ENCODE assay signal across 8 cellular contexts in genomic region chr14:68795602-68796417, GRCh38. TPM values are rescaled to one million over a fixed set of nuclear protein-coding genes. Genes with fewer than 3 reads are reported as not detected.
DNase-seq lines count a peak whose midpoint lies in the region; ATAC-seq and TF ChIP-seq lines count a peak whose summit lies in the region.

No MANE protein-coding gene starts in this region.

- H3K4me1 ChIP-seq in fibroblast of lung (ENCODE audit: control insufficient read depth, extremely low read depth, insufficient read depth, low read length): peaks cover 6% of the 10 kb centered on the region
- H3K4me1 ChIP-seq in subcutaneous abdominal adipose tissue (ENCODE audit: control insufficient read depth in 5 of 5, insufficient read depth in 5 of 5, low read length in 5 of 5): peaks cover 4 to 25% (median 21%) of the 10 kb centered on the region in 5 donors

- H3K9ac ChIP-seq in fibroblast of lung (ENCODE audit: insufficient read depth, low read length) (peak overlapping the region; percentile 97), subcutaneous abdominal adipose tissue (ENCODE audit: low read length in 5 of 5) (peak overlapping the region; percentile 87 to 99 (median 99))

- H3K4me3 Mint-ChIP-seq in activated T-helper 1 cell treated with anti-CD3 and anti-CD28 coated beads, Interleukin-12 subunit alpha, Interleukin-12 subunit beta, Interleukin-2, Interleukin-4 antibody, amounts not matched to agents 30 ng/mL and 10 ng/mL and 1 ng/mL, durations not matched to agents 14 hours and 24 hours and 36 hours: peak overlapping the region; percentile 84
- H3K4me3 Mint-ChIP-seq in natural killer cell treated with Interleukin-12 subunit alpha and Interleukin-12 subunit beta and Interleukin-15 and Interleukin-18, amount 100 ng/mL, for 72 hours: peak overlapping the region; percentile 84

- peak; percentile 67 for DNase-seq in AG08395 (ENCODE audit: low spot score)
- peak; percentile 32 for DNase-seq in NOMO-1 treated with DMSO at 0.1 percent for 48 hours (lab: John Stamatoyannopoulos, UW; ENCODE audit: unreplicated experiment)
- DNase-seq in activated T-helper 1 cell treated with anti-CD3 and anti-CD28 coated beads, Interleukin-12 subunit alpha, Interleukin-12 subunit beta, Interleukin-2, Interleukin-4 antibody, amounts not matched to agents 30 ng/mL and 10 ng/mL and 1 ng/mL, durations not matched to agents 14 hours and 24 hours and 36 hours (ENCODE audit: low spot score): peak; percentile 80
- peak; percentile 79 for DNase-seq in fibroblast of lung (ENCODE audit: low read depth in 2 of 2)
- peak; percentile 84 for DNase-seq in natural killer cell treated with Interleukin-12 subunit alpha and Interleukin-12 subunit beta and Interleukin-15 and Interleukin-18, amount 100 ng/mL, for 72 hours (ENCODE audit: low spot score)

- H3K27me3 ChIP-seq in fibroblast of lung (ENCODE audit: control insufficient read depth, insufficient read depth, low read length) (no peaks in the 10 kb centered on the region), subcutaneous abdominal adipose tissue (ENCODE audit: control insufficient read depth in 5 of 5, insufficient read depth in 4 of 5, low read length in 5 of 5) (no peaks in the 10 kb centered on the region)

- H3K36me3 Mint-ChIP-seq in activated T-helper 1 cell treated with anti-CD3 and anti-CD28 coated beads, Interleukin-12 subunit alpha, Interleukin-12 subunit beta, Interleukin-2, Interleukin-4 antibody, amounts not matched to agents 30 ng/mL and 10 ng/mL and 1 ng/mL, durations not matched to agents 14 hours and 24 hours and 36 hours (ENCODE audit: low read depth): peaks cover 12% of the 10 kb centered on the region
- no peaks in the 10 kb centered on the region for H3K36me3 Mint-ChIP-seq in natural killer cell treated with Interleukin-12 subunit alpha and Interleukin-12 subunit beta and Interleukin-15 and Interleukin-18, amount 100 ng/mL, for 72 hours

- peak; percentile 52 to 54 for TF ChIP-seq CTCF in fibroblast of lung (conservative IDR thresholded peaks at IDR 0.05 in 1 of 2, IDR thresholded peaks at IDR 0.05 in 1 of 2; ENCODE audit: low read depth in 1 of 2, low read length in 2 of 2)

- H3K4me3 ChIP-seq in fibroblast of lung (replicated peaks in 1 of 4; ENCODE audit: control extremely low read depth in 1 of 4, insufficient read depth in 1 of 4, low read depth in 3 of 4, low read length in 4 of 4): peak overlapping the region; percentile 47 to 100 (median 63)
- H3K4me3 ChIP-seq in subcutaneous abdominal adipose tissue (ENCODE audit: low read depth in 1 of 5, low read length in 5 of 5): peak overlapping the region; percentile 73 to 100 (median 88)

- H3K9me3 ChIP-seq in fibroblast of lung (ENCODE audit: control insufficient read depth, insufficient read depth, low read depth, low read length) (no peaks in the 10 kb centered on the region), subcutaneous abdominal adipose tissue (ENCODE audit: control insufficient read depth in 5 of 5, low read length in 5 of 5) (no peaks in the 10 kb centered on the region)

- ATAC-seq in GM18517 (IDR thresholded peaks at IDR 0.05; ENCODE audit: unreplicated experiment) (peak; percentile 32), HG03039 (IDR thresholded peaks at IDR 0.05; ENCODE audit: unreplicated experiment) (peak; percentile 38)
- peak; percentile 68 to 75 for ATAC-seq in natural killer cell treated with Interleukin-12 subunit alpha and Interleukin-12 subunit beta and Interleukin-15 and Interleukin-18, amount 100 ng/mL, for 72 hours

- H3K27me3 Mint-ChIP-seq in activated T-helper 1 cell treated with anti-CD3 and anti-CD28 coated beads, Interleukin-12 subunit alpha, Interleukin-12 subunit beta, Interleukin-2, Interleukin-4 antibody, amounts not matched to agents 30 ng/mL and 10 ng/mL and 1 ng/mL, durations not matched to agents 14 hours and 24 hours and 36 hours (ENCODE audit: insufficient read depth): no peaks in the 10 kb centered on the region
- H3K27me3 Mint-ChIP-seq in natural killer cell treated with Interleukin-12 subunit alpha and Interleukin-12 subunit beta and Interleukin-15 and Interleukin-18, amount 100 ng/mL, for 72 hours: no peaks in the 10 kb centered on the region

- H3K4me2 ChIP-seq in fibroblast of lung (ENCODE audit: extremely low read depth, insufficient read depth, low read length): peak overlapping the region; percentile 81

- H4K20me1 ChIP-seq in fibroblast of lung (ENCODE audit: control insufficient read depth, extremely low read depth, insufficient read depth, low read length): no peaks in the 10 kb centered on the region

- peaks cover 24% of the 10 kb centered on the region for H3K79me2 ChIP-seq in fibroblast of lung (ENCODE audit: control insufficient read depth, insufficient read depth, low read length)

- no peaks in the 10 kb centered on the region for H3K36me3 ChIP-seq in fibroblast of lung (ENCODE audit: control insufficient read depth, insufficient read depth, low read length)
- peaks cover 0 to 10% (median 4%) of the 10 kb centered on the region in 5 donors for H3K36me3 ChIP-seq in subcutaneous abdominal adipose tissue (ENCODE audit: control insufficient read depth in 5 of 5, insufficient read depth in 5 of 5, low read length in 5 of 5)

- H3K9me3 Mint-ChIP-seq in activated T-helper 1 cell treated with anti-CD3 and anti-CD28 coated beads, Interleukin-12 subunit alpha, Interleukin-12 subunit beta, Interleukin-2, Interleukin-4 antibody, amounts not matched to agents 30 ng/mL and 10 ng/mL and 1 ng/mL, durations not matched to agents 14 hours and 24 hours and 36 hours: peaks cover 9% of the 10 kb centered on the region
- no peaks in the 10 kb centered on the region for H3K9me3 Mint-ChIP-seq in natural killer cell treated with Interleukin-12 subunit alpha and Interleukin-12 subunit beta and Interleukin-15 and Interleukin-18, amount 100 ng/mL, for 72 hours

- H3K27ac ChIP-seq in fibroblast of lung (ENCODE audit: insufficient read depth, low read length): peak overlapping the region; percentile 100
- peak overlapping the region; percentile 100 for H3K27ac ChIP-seq in subcutaneous abdominal adipose tissue (ENCODE audit: low read depth, low read length)

- intact Hi-C loops in activated T-helper 1 cell treated with anti-CD3 and anti-CD28 coated beads, Interleukin-12 subunit alpha, Interleukin-12 subunit beta, Interleukin-2, Interleukin-4 antibody, amounts not matched to agents 30 ng/mL and 10 ng/mL and 1 ng/mL, durations not matched to agents 14 hours and 24 hours and 36 hours (cut with micrococcal nuclease): loop anchor here (2.0 to 10.0 kb wide), 6 partner anchors 15 to 1551 kb away; partner anchors contain the start of genes PALS1, SUSD6 and ZFYVE26

- H3K4me1 Mint-ChIP-seq in activated T-helper 1 cell treated with anti-CD3 and anti-CD28 coated beads, Interleukin-12 subunit alpha, Interleukin-12 subunit beta, Interleukin-2, Interleukin-4 antibody, amounts not matched to agents 30 ng/mL and 10 ng/mL and 1 ng/mL, durations not matched to agents 14 hours and 24 hours and 36 hours (ENCODE audit: low read depth): peaks cover 51% of the 10 kb centered on the region
- H3K4me1 Mint-ChIP-seq in natural killer cell treated with Interleukin-12 subunit alpha and Interleukin-12 subunit beta and Interleukin-15 and Interleukin-18, amount 100 ng/mL, for 72 hours (ENCODE audit: low read depth in 2 of 2): peaks cover 39 to 47% of the 10 kb centered on the region in 2 donors

- H2AFZ ChIP-seq in fibroblast of lung (ENCODE audit: low read length): no peak overlapping the region

- H3K27ac Mint-ChIP-seq in activated T-helper 1 cell treated with anti-CD3 and anti-CD28 coated beads, Interleukin-12 subunit alpha, Interleukin-12 subunit beta, Interleukin-2, Interleukin-4 antibody, amounts not matched to agents 30 ng/mL and 10 ng/mL and 1 ng/mL, durations not matched to agents 14 hours and 24 hours and 36 hours: peak overlapping the region; percentile 95
- peak overlapping the region; percentile 99 for H3K27ac Mint-ChIP-seq in natural killer cell treated with Interleukin-12 subunit alpha and Interleukin-12 subunit beta and Interleukin-15 and Interleukin-18, amount 100 ng/mL, for 72 hours

RNA-seq across cellular contexts. Expression of gene ZFP36L1, which starts 2.9 kb away (rescaled TPM):
- total RNA-seq in activated T-helper 1 cell treated with anti-CD3 and anti-CD28 coated beads, Interleukin-12 subunit alpha, Interleukin-12 subunit beta, Interleukin-2, Interleukin-4 antibody, amounts not matched to agents 30 ng/mL and 10 ng/mL and 1 ng/mL, durations not matched to agents 14 hours and 24 hours and 36 hours: 149 and 156 TPM in 2 replicates
- 13.9 and 22.0 TPM in 2 replicates for total RNA-seq in fibroblast of lung
- polyA plus RNA-seq in fibroblast of lung: 41.7 and 58.6 TPM in 2 replicates
- 111 and 130 TPM in 2 replicates for polyA plus RNA-seq in fibroblast of lung (2012)
- 82.5 and 113 TPM in 2 replicates for polyA minus RNA-seq in fibroblast of lung (ENCODE audit: low replicate concordance)
- total RNA-seq in natural killer cell treated with Interleukin-12 subunit alpha and Interleukin-12 subunit beta and Interleukin-15 and Interleukin-18, amount 100 ng/mL, for 72 hours: 10 to 100 TPM; 42.4 to 94.9 TPM

Comparison
In these comparisons a context has a peak if more than half of its experiments do, and no peak if none do; other contexts are left out.
1. Peak in every context shown above with its lines: DNase-seq, ATAC-seq, H3K4me3 ChIP-seq and H3K27ac ChIP-seq.
2. DNase-seq: peak in every context shown above with its lines; median percentile 84 in natural killer cell treated with Interleukin-12 subunit alpha and Interleukin-12 subunit beta and Interleukin-15 and Interleukin-18, amount 100 ng/mL, for 72 hours; 80 in activated T-helper 1 cell treated with anti-CD3 and anti-CD28 coated beads, Interleukin-12 subunit alpha, Interleukin-12 subunit beta, Interleukin-2, Interleukin-4 antibody, amounts not matched to agents 30 ng/mL and 10 ng/mL and 1 ng/mL, durations not matched to agents 14 hours and 24 hours and 36 hours; 79 in fibroblast of lung; 67 in AG08395; 32 in NOMO-1 treated with DMSO at 0.1 percent for 48 hours.